9 cellular contexts compared by ENCODE assay signal in genomic region chr14:22872833-22873520, GRCh38. TPM values are rescaled to one million over a fixed set of nuclear protein-coding genes. Genes with fewer than 3 reads are reported as not detected.
DNase-seq lines count a peak whose midpoint lies in the region; ATAC-seq, FAIRE-seq and TF ChIP-seq lines count a peak whose summit lies in the region.
"Had no signal": no experiment of that assay in that cellular context is flagged by ENCODE, and none has a peak within 500 bp of the region (broad histone marks: within the 10 kb centered on the region; RNA-seq: fewer than 3 reads in every experiment).

No MANE protein-coding gene starts in this region.

- H3K56ac ChIP-seq in H1 (replicated peaks; ENCODE audit: insufficient read length, low read depth, low read length), result no peak overlapping the region

- H3K27me3 ChIP-seq in CD4-positive, CD25-positive, alpha-beta regulatory T cell (ENCODE audit: control insufficient read depth, insufficient read depth, low read length), result no peaks in the 10 kb centered on the region
- H3K27me3 ChIP-seq in NT2/D1 (ENCODE audit: insufficient read depth, insufficient read length) (no peaks in the 10 kb centered on the region), H1 (replicated peaks in 1 of 4; ENCODE audit: control insufficient read depth in 3 of 4, extremely low read depth in 1 of 4, insufficient read depth in 3 of 4, low read length in 3 of 4) (no peaks in the 10 kb centered on the region), neuronal stem cell (ENCODE audit: control insufficient read depth in 3 of 3, insufficient read depth in 3 of 3, low read depth in 1 of 3, low read length in 3 of 3) (no peaks in the 10 kb centered on the region)

- no peak overlapping the region for H4K91ac ChIP-seq in H1 (replicated peaks; ENCODE audit: insufficient read length, low read length)
- H4K91ac ChIP-seq in neuronal stem cell (ENCODE audit: low read depth, low read length, poor library complexity), result no peak overlapping the region

- H2BK15ac ChIP-seq in H1 (ENCODE audit: low read length) (no peak overlapping the region), neuronal stem cell (ENCODE audit: low read length) (no peak overlapping the region)

- ATAC-seq in CD4-positive, CD25-positive, alpha-beta regulatory T cell (ENCODE audit: low read depth in 2 of 2), result no peak
- no peak for ATAC-seq in GM19395 (IDR thresholded peaks at IDR 0.05; ENCODE audit: unreplicated experiment)

- H3K14ac ChIP-seq in H1 (ENCODE audit: insufficient read length) (no peak overlapping the region), neuronal stem cell (ENCODE audit: low read length) (no peak overlapping the region)

- peak overlapping the region; percentile 91 to 98 (median 94) for H3K4me3 Mint-ChIP-seq in CD4-positive, CD25-positive, alpha-beta regulatory T cell

- no peaks in the 10 kb centered on the region for H3K9me3 ChIP-seq in CD4-positive, CD25-positive, alpha-beta regulatory T cell (ENCODE audit: control insufficient read depth in 2 of 2, low read length in 2 of 2)
- H3K9me3 ChIP-seq in NT2/D1 (ENCODE audit: insufficient read depth, low read length) (no peaks in the 10 kb centered on the region), H1 (ENCODE audit: insufficient read depth in 2 of 2, low read depth in 1 of 2, low read length in 1 of 2) (no peaks in the 10 kb centered on the region), neuronal stem cell (replicated peaks in 1 of 2; ENCODE audit: control insufficient read depth in 2 of 2, insufficient read depth in 1 of 2, low read depth in 1 of 2, low read length in 2 of 2) (no peaks in the 10 kb centered on the region)

- no peak overlapping the region for H3K18ac ChIP-seq in H1 (ENCODE audit: extremely low read depth, low read length)
- H3K18ac ChIP-seq in neuronal stem cell (ENCODE audit: low read length), result no peak overlapping the region

- CTCF ChIA-PET in H1 (lab: Charles Lee; ENCODE audit: partially characterized antibody), result interaction anchor here (0.7 to 56.0 kb wide), 18 partner anchors 7 to 315 kb away, joined by 3 to 1562 read pairs (median 4); partner anchors contain the start of genes MMP14, MRPL52, OXA1L and REM2

- peaks cover 5% of the 10 kb centered on the region for H3K23me2 ChIP-seq in H1 (ENCODE audit: low read depth, low read length)

- H3K27ac ChIP-seq in CD4-positive, CD25-positive, alpha-beta regulatory T cell (ENCODE audit: insufficient read depth, low read length, poor library complexity, severe bottlenecking), result peak overlapping the region; percentile 96
- H3K27ac ChIP-seq in H1 (ENCODE audit: low read depth, low read length) (no peak overlapping the region), neuronal stem cell (replicated peaks; ENCODE audit: low read length) (no peak overlapping the region)

- H2BK20ac ChIP-seq in H1 (ENCODE audit: low read length), result no peak overlapping the region

- 0 out of 2 replicates have a peak overlapping the region, but pooled peaks have one; percentile 2 for H2AFZ ChIP-seq in H1 (ENCODE audit: low read length)
- peak overlapping the region; percentile 95 for H2AFZ ChIP-seq in neuronal stem cell (ENCODE audit: low read length)

- H2BK120ac ChIP-seq in H1 (replicated peaks; ENCODE audit: low read depth, low read length) (no peak overlapping the region), neuronal stem cell (ENCODE audit: low read depth, low read length) (no peak overlapping the region)

- WGBS in H1 (ENCODE audit: extremely low coverage in 1 of 2, insufficient coverage in 1 of 2, insufficient read length in 1 of 2, insufficient replicate concordance in 2 of 2, low coverage in 1 of 2, low lambda C conversion rate in 2 of 2, missing lambda C conversion rate in 1 of 2), 2 experiments, result 58% methylated on average over 10 of the region's 10 CpGs; no CpG with 5 or more reads in 1 of the 2 experiments
- WGBS in neuronal stem cell (ENCODE audit: extremely low coverage in 2 of 2, insufficient read length in 2 of 2, insufficient replicate concordance in 1 of 2), 2 donors, result no CpG with 5 or more reads among the region's 10 CpGs

- H4K8ac ChIP-seq in H1 (ENCODE audit: extremely low read depth, insufficient read depth, low read length), result no peak overlapping the region
- H4K8ac ChIP-seq in neuronal stem cell (ENCODE audit: low read depth, low read length), result no peak overlapping the region

- peak overlapping the region; percentile 5 for H3K9ac ChIP-seq in NT2/D1 (ENCODE audit: insufficient read length, low read depth)
- peak overlapping the region in 2 of 4 experiments; percentile 0 to 32; a peak in 1 of 7 replicates for H3K9ac ChIP-seq in H1 (replicated peaks in 1 of 4; ENCODE audit: extremely low read depth in 1 of 4, low read depth in 3 of 4, low read length in 3 of 4)
- no peak overlapping the region for H3K9ac ChIP-seq in neuronal stem cell (ENCODE audit: low read depth, low read length, poor library complexity)

- DNase-seq in CD4-positive, CD25-positive, alpha-beta regulatory T cell, result no peak
- DNase-seq in NT2/D1 (ENCODE audit: low read depth, low spot score) (no peak), H1 (ENCODE audit: low read depth in 1 of 2, low spot score in 2 of 2) (peak in 1 of 2 experiments; percentile 48), neuronal stem cell (ENCODE audit: low spot score) (no peak), NCI-H2171 treated with DMSO at 0.1 percent for 48 hours (lab: John Stamatoyannopoulos, UW) (no peak), DMS114 treated with DMSO at 0.1 percent for 48 hours (lab: John Stamatoyannopoulos, UW; ENCODE audit: unreplicated experiment) (no peak), NCI-H1105 treated with DMSO at 0.1 percent for 48 hours (lab: John Stamatoyannopoulos, UW) (no peak)
- DNase-seq: SIG-M5 had no signal

- FAIRE-seq in H1 (lab: Jason Lieb, UNC), result no peak

- H3K79me2 ChIP-seq in H1 (ENCODE audit: control insufficient read depth in 1 of 2, insufficient read depth in 2 of 2, low read length in 2 of 2), result no peaks in the 10 kb centered on the region

- H2BK5ac ChIP-seq in H1 (ENCODE audit: low read depth, low read length), result no peak overlapping the region
- H2BK5ac ChIP-seq in neuronal stem cell (ENCODE audit: low read length), result no peak overlapping the region

- H4K5ac ChIP-seq in H1 (ENCODE audit: insufficient read length, low read depth, low read length), result no peak overlapping the region

- TF ChIP-seq RAD21 in H1 (IDR thresholded peaks at IDR 0.05 in 1 of 2, conservative IDR thresholded peaks at IDR 0.05 in 1 of 2; ENCODE audit: low read depth in 2 of 2, low read length in 2 of 2), result no peak

- no peak for TF ChIP-seq CTCF in H1 (IDR thresholded peaks at IDR 0.05; ENCODE audit: control extremely low read depth in 1 of 3, insufficient read depth in 1 of 3, low read depth in 1 of 3, low read length in 3 of 3)

- peak overlapping the region; percentile 32; the same call in 1 of the 2 replicates for H2BK12ac ChIP-seq in H1 (ENCODE audit: low read depth, low read length)
- no peak overlapping the region for H2BK12ac ChIP-seq in neuronal stem cell (ENCODE audit: low read length)

- no peak overlapping the region for H3K23ac ChIP-seq in H1 (ENCODE audit: insufficient read length)
- no peak overlapping the region for H3K23ac ChIP-seq in neuronal stem cell (ENCODE audit: low read depth, low read length, poor library complexity)

- H3K27ac Mint-ChIP-seq in CD4-positive, CD25-positive, alpha-beta regulatory T cell, result peak overlapping the region; percentile 90 to 96 (median 95)

- H3K79me1 ChIP-seq in H1 (ENCODE audit: low read depth, low read length) (no peaks in the 10 kb centered on the region), neuronal stem cell (ENCODE audit: low read depth, low read length) (no peaks in the 10 kb centered on the region)

- no peak for TF ChIP-seq POLR2A in H1 (IDR thresholded peaks at IDR 0.05; ENCODE audit: control extremely low read depth in 1 of 2, low read depth in 2 of 2, low read length in 2 of 2)

- no peak for TF ChIP-seq EP300 in H1 (IDR thresholded peaks at IDR 0.05; ENCODE audit: borderline replicate concordance in 1 of 2, low read depth in 2 of 2, low read length in 2 of 2)

- POLR2A ChIA-PET in H1 (lab: Charles Lee; ENCODE audit: partially characterized antibody), result interaction anchor here (0.9 to 6.6 kb wide), 5 partner anchors 11 to 134 kb away, joined by 3 to 54 read pairs (median 8); partner anchors contain the start of genes RBM23 and REM2

- H3K4ac ChIP-seq in H1 (replicated peaks; ENCODE audit: insufficient read length, low read depth, low read length), result peak overlapping the region; percentile 24
- H3K4ac ChIP-seq in neuronal stem cell (ENCODE audit: low read length), result no peak overlapping the region

- H3K9me3 Mint-ChIP-seq in CD4-positive, CD25-positive, alpha-beta regulatory T cell, result peaks cover 0 to 3% (median 0%) of the 10 kb centered on the region in 7 donors

- peaks cover 19% of the 10 kb centered on the region for H3K36me3 Mint-ChIP-seq in CD4-positive, CD25-positive, alpha-beta regulatory T cell

- H4K20me1 ChIP-seq in H1 (replicated peaks in 1 of 2; ENCODE audit: control insufficient read depth in 1 of 2, insufficient read depth in 2 of 2, low read length in 2 of 2), result no peaks in the 10 kb centered on the region

- peaks cover 11 to 58% (median 20%) of the 10 kb centered on the region in 4 donors for H3K4me1 Mint-ChIP-seq in CD4-positive, CD25-positive, alpha-beta regulatory T cell

- peak overlapping the region; percentile 51 to 87; a peak in 3 of 4 replicates for H3K4me2 ChIP-seq in H1 (ENCODE audit: insufficient read depth in 1 of 2, low read depth in 2 of 2, low read length in 2 of 2)
- no peak overlapping the region for H3K4me2 ChIP-seq in neuronal stem cell (ENCODE audit: insufficient read depth, low read length, poor library complexity, severe bottlenecking)

- H2AK5ac ChIP-seq in H1 (ENCODE audit: low read depth, low read length) (no peak overlapping the region), neuronal stem cell (ENCODE audit: low read depth, low read length) (peak overlapping the region; percentile 5)

- H3K4me3 ChIP-seq in CD4-positive, CD25-positive, alpha-beta regulatory T cell (ENCODE audit: low read depth, low read length), result peak overlapping the region; percentile 80
- H3K4me3 ChIP-seq in NT2/D1 (ENCODE audit: insufficient read length, low read depth), result peak overlapping the region; percentile 76
- peak overlapping the region in 3 of 4 experiments; percentile 76 to 86 (median 85); a peak in 4 of 8 replicates for H3K4me3 ChIP-seq in H1 (ENCODE audit: extremely low read depth in 1 of 4, insufficient read depth in 2 of 4, low read depth in 3 of 4, low read length in 4 of 4)
- H3K4me3 ChIP-seq in neuronal stem cell (ENCODE audit: low read length in 2 of 2), result peak overlapping the region in 1 of 2 donors; percentile 89

- H3K36me3 ChIP-seq in CD4-positive, CD25-positive, alpha-beta regulatory T cell (ENCODE audit: control insufficient read depth, insufficient read depth, low read length), result peaks cover 46% of the 10 kb centered on the region
- H3K36me3 ChIP-seq in NT2/D1 (ENCODE audit: insufficient read depth, insufficient read length, low read length), result peaks cover 28% of the 10 kb centered on the region
- H3K36me3 ChIP-seq in H1 (ENCODE audit: control insufficient read depth in 2 of 4, insufficient read depth in 4 of 4, low read length in 3 of 4), result no peaks in the 10 kb centered on the region; a peak in 1 of 8 replicates
- peaks cover 8 to 29% of the 10 kb centered on the region in 2 donors for H3K36me3 ChIP-seq in neuronal stem cell (replicated peaks in 1 of 2; ENCODE audit: control insufficient read depth in 2 of 2, insufficient read depth in 2 of 2, low read length in 2 of 2)

- peaks cover 48% of the 10 kb centered on the region for H3K4me1 ChIP-seq in CD4-positive, CD25-positive, alpha-beta regulatory T cell (ENCODE audit: control insufficient read depth, insufficient read depth, low read length, poor library complexity, severe bottlenecking)
- H3K4me1 ChIP-seq in NT2/D1 (ENCODE audit: insufficient read depth, insufficient read length), result no peaks in the 10 kb centered on the region
- peaks cover 0 to 9% (median 3%) of the 10 kb centered on the region in 4 experiments; a peak in 4 of 7 replicates for H3K4me1 ChIP-seq in H1 (replicated peaks in 1 of 4; ENCODE audit: control insufficient read depth in 3 of 4, insufficient read depth in 4 of 4, low read length in 3 of 4)
- peaks cover 1 to 2% of the 10 kb centered on the region in 2 donors for H3K4me1 ChIP-seq in neuronal stem cell (ENCODE audit: control insufficient read depth in 2 of 2, insufficient read depth in 1 of 2, low read depth in 1 of 2, low read length in 2 of 2)

- H3K27me3 Mint-ChIP-seq in CD4-positive, CD25-positive, alpha-beta regulatory T cell, result peaks cover 4% of the 10 kb centered on the region

RNA-seq across cellular contexts. Expression of gene LRP10, which starts 1.4 kb away (rescaled TPM):
- 111 TPM for total RNA-seq in CD4-positive, CD25-positive, alpha-beta regulatory T cell
- 100 to 1,000 TPM in 1 of 4 donors, 10 to 100 TPM in 3; 78.7 to 108 (median 88.3) TPM for polyA plus RNA-seq in CD4-positive, CD25-positive, alpha-beta regulatory T cell
- total RNA-seq in H1 (2021; fragmentation: NEBNext Ultra II Directional; extraction: Animal tissue kit (Norgen Biotek cat#: 25700)), result 15.6 and 15.7 TPM in 2 replicates
- polyA plus RNA-seq in H1 (2011; rRNA removed), result 12.4 and 22.8 TPM in 2 replicates
- 10.6 TPM for polyA plus RNA-seq in H1 (2011; cell fraction: cytosol; rRNA removed)
- 21.0 TPM for polyA plus RNA-seq in H1 (2011; cell fraction: nucleus; rRNA removed)
- polyA plus RNA-seq in H1 (2012, experiment 1 of 2), result 10.6 to 17.3 TPM (median 14.7 TPM) in 4 replicates
- polyA plus RNA-seq in H1 (2012, experiment 2 of 2), result 13.0 TPM
- 15.4 TPM for polyA plus RNA-seq in H1 (2013, experiment 1 of 2)
- 15.6 TPM for polyA plus RNA-seq in H1 (2013, experiment 2 of 2)
- polyA minus RNA-seq in H1 (2011; rRNA and poly(A)+ RNA removed), result 21.1 and 22.8 TPM in 2 replicates
- 13.1 TPM for polyA minus RNA-seq in H1 (2011; cell fraction: cytosol; rRNA and poly(A)+ RNA removed)
- polyA minus RNA-seq in H1 (2011; cell fraction: nucleus; rRNA and poly(A)+ RNA removed), result 11.9 TPM
- polyA plus RNA-seq in neuronal stem cell (2013, experiment 1 of 2), result 4.7 TPM
- 4.6 TPM for polyA plus RNA-seq in neuronal stem cell (2013, experiment 2 of 2)

RNA-seq across cellular contexts. Expression of gene REM2, which starts 10.0 kb away (rescaled TPM):
- total RNA-seq in CD4-positive, CD25-positive, alpha-beta regulatory T cell, result 11.1 TPM
- 1 to 10 TPM in 3 of 4 donors, under 1 TPM in 1; 0.61 to 2.6 (median 1.4) TPM for polyA plus RNA-seq in CD4-positive, CD25-positive, alpha-beta regulatory T cell
- total RNA-seq in H1 (2021; fragmentation: NEBNext Ultra II Directional; extraction: Animal tissue kit (Norgen Biotek cat#: 25700)), result 1.1 and 1.3 TPM in 2 replicates
- polyA plus RNA-seq in H1 (2011; rRNA removed), result 0.78 and 1.00 TPM in 2 replicates
- polyA plus RNA-seq in H1 (2011; cell fraction: cytosol; rRNA removed), result 1.4 TPM
- 2.2 TPM for polyA plus RNA-seq in H1 (2011; cell fraction: nucleus; rRNA removed)
- 0.96 to 1.6 TPM (median 1.2 TPM) in 4 replicates for polyA plus RNA-seq in H1 (2012, experiment 1 of 2)
- polyA plus RNA-seq in H1 (2012, experiment 2 of 2), result 1.3 TPM
- polyA plus RNA-seq in H1 (2013, experiment 1 of 2), result 1.5 TPM
- 1.4 TPM for polyA plus RNA-seq in H1 (2013, experiment 2 of 2)
- 0.34 and 0.73 TPM in 2 replicates for polyA minus RNA-seq in H1 (2011; rRNA and poly(A)+ RNA removed)
- polyA minus RNA-seq in H1 (2011; cell fraction: cytosol; rRNA and poly(A)+ RNA removed), result not detected
- polyA minus RNA-seq in H1 (2011; cell fraction: nucleus; rRNA and poly(A)+ RNA removed), result 1.8 TPM
- polyA plus RNA-seq in neuronal stem cell (2013, experiment 1 of 2), result 1.8 TPM
- polyA plus RNA-seq in neuronal stem cell (2013, experiment 2 of 2), result 1.8 TPM

RNA-seq across cellular contexts. Expression of gene MMP14, which starts 36.6 kb away (rescaled TPM):
- total RNA-seq in CD4-positive, CD25-positive, alpha-beta regulatory T cell, result 1.0 TPM
- polyA plus RNA-seq in CD4-positive, CD25-positive, alpha-beta regulatory T cell, result not detected
- 83.1 and 86.8 TPM in 2 replicates for total RNA-seq in H1 (2021; fragmentation: NEBNext Ultra II Directional; extraction: Animal tissue kit (Norgen Biotek cat#: 25700))
- 58.2 and 81.6 TPM in 2 replicates for polyA plus RNA-seq in H1 (2011; rRNA removed)
- 61.6 TPM for polyA plus RNA-seq in H1 (2011; cell fraction: cytosol; rRNA removed)
- 147 TPM for polyA plus RNA-seq in H1 (2011; cell fraction: nucleus; rRNA removed)
- polyA plus RNA-seq in H1 (2012, experiment 1 of 2), result 54.3 to 67.5 TPM (median 63.3 TPM) in 4 replicates
- 60.0 TPM for polyA plus RNA-seq in H1 (2012, experiment 2 of 2)
- 277 TPM for polyA plus RNA-seq in H1 (2013, experiment 1 of 2)
- 290 TPM for polyA plus RNA-seq in H1 (2013, experiment 2 of 2)
- polyA minus RNA-seq in H1 (2011; rRNA and poly(A)+ RNA removed), result 46.1 and 61.0 TPM in 2 replicates
- 28.2 TPM for polyA minus RNA-seq in H1 (2011; cell fraction: cytosol; rRNA and poly(A)+ RNA removed)
- 24.5 TPM for polyA minus RNA-seq in H1 (2011; cell fraction: nucleus; rRNA and poly(A)+ RNA removed)
- 34.0 TPM for polyA plus RNA-seq in neuronal stem cell (2013, experiment 1 of 2)
- polyA plus RNA-seq in neuronal stem cell (2013, experiment 2 of 2), result 34.3 TPM

RNA-seq across cellular contexts. Expression of gene MRPL52, which starts 43.3 kb away (rescaled TPM):
- 35.7 TPM for total RNA-seq in CD4-positive, CD25-positive, alpha-beta regulatory T cell
- 100 to 1,000 TPM; 129 to 148 (median 138) TPM for polyA plus RNA-seq in CD4-positive, CD25-positive, alpha-beta regulatory T cell
- total RNA-seq in H1 (2021; fragmentation: NEBNext Ultra II Directional; extraction: Animal tissue kit (Norgen Biotek cat#: 25700)), result 172 and 176 TPM in 2 replicates
- 70.5 and 109 TPM in 2 replicates for polyA plus RNA-seq in H1 (2011; rRNA removed)
- polyA plus RNA-seq in H1 (2011; cell fraction: cytosol; rRNA removed), result 108 TPM
- polyA plus RNA-seq in H1 (2011; cell fraction: nucleus; rRNA removed), result 74.0 TPM
- 186 to 208 TPM (median 197 TPM) in 4 replicates for polyA plus RNA-seq in H1 (2012, experiment 1 of 2)
- 516 TPM for polyA plus RNA-seq in H1 (2012, experiment 2 of 2)
- 328 TPM for polyA plus RNA-seq in H1 (2013, experiment 1 of 2)
- polyA plus RNA-seq in H1 (2013, experiment 2 of 2), result 334 TPM
- 9.8 and 12.4 TPM in 2 replicates for polyA minus RNA-seq in H1 (2011; rRNA and poly(A)+ RNA removed)
- polyA minus RNA-seq in H1 (2011; cell fraction: cytosol; rRNA and poly(A)+ RNA removed), result 41.0 TPM
- 34.9 TPM for polyA minus RNA-seq in H1 (2011; cell fraction: nucleus; rRNA and poly(A)+ RNA removed)
- polyA plus RNA-seq in neuronal stem cell (2013, experiment 1 of 2), result 193 TPM
- polyA plus RNA-seq in neuronal stem cell (2013, experiment 2 of 2), result 197 TPM

RNA-seq across cellular contexts. Expression of gene RBM23, which starts 46.0 kb away (rescaled TPM):
- total RNA-seq in CD4-positive, CD25-positive, alpha-beta regulatory T cell, result 108 TPM
- 10 to 100 TPM; 43.1 to 54.0 (median 46.7) TPM for polyA plus RNA-seq in CD4-positive, CD25-positive, alpha-beta regulatory T cell
- 43.1 and 43.3 TPM in 2 replicates for total RNA-seq in H1 (2021; fragmentation: NEBNext Ultra II Directional; extraction: Animal tissue kit (Norgen Biotek cat#: 25700))
- 41.2 and 68.9 TPM in 2 replicates for polyA plus RNA-seq in H1 (2011; rRNA removed)
- 53.5 TPM for polyA plus RNA-seq in H1 (2011; cell fraction: cytosol; rRNA removed)
- 49.5 TPM for polyA plus RNA-seq in H1 (2011; cell fraction: nucleus; rRNA removed)
- 32.4 to 44.1 TPM (median 38.9 TPM) in 4 replicates for polyA plus RNA-seq in H1 (2012, experiment 1 of 2)
- polyA plus RNA-seq in H1 (2012, experiment 2 of 2), result 17.9 TPM
- polyA plus RNA-seq in H1 (2013, experiment 1 of 2), result 33.8 TPM
- 33.5 TPM for polyA plus RNA-seq in H1 (2013, experiment 2 of 2)
- polyA minus RNA-seq in H1 (2011; rRNA and poly(A)+ RNA removed), result 47.4 and 52.2 TPM in 2 replicates
- 29.7 TPM for polyA minus RNA-seq in H1 (2011; cell fraction: cytosol; rRNA and poly(A)+ RNA removed)
- polyA minus RNA-seq in H1 (2011; cell fraction: nucleus; rRNA and poly(A)+ RNA removed), result 40.3 TPM
- polyA plus RNA-seq in neuronal stem cell (2013, experiment 1 of 2), result 58.0 TPM
- polyA plus RNA-seq in neuronal stem cell (2013, experiment 2 of 2), result 55.8 TPM

Comparison
In these comparisons a context has a peak if more than half of its experiments do, and no peak if none do; other contexts are left out.
1. RNA of gene MMP14, which starts 36.6 kb away (total RNA-seq): 83.1 to 86.8 TPM in H1; 1.0 TPM in CD4-positive, CD25-positive, alpha-beta regulatory T cell (single experiment); every median in the first group is over 10 times any median in the second.